Comparison of ENCODE assay signal across 27 cellular contexts in genomic region chr11:43245471-43245870, GRCh38.
"Had no signal": no experiment of that assay in that cellular context is flagged by ENCODE, and none has a peak within 500 bp of the region (broad histone marks: within the 10 kb centered on the region; RNA-seq: fewer than 3 reads in every experiment).

No MANE protein-coding gene starts in this region.

- FAIRE-seq: astrocyte, bronchial epithelial cell, K562, RCC 7860, TTC549 had no signal

- H3K27ac ChIP-seq: PC-9, RWPE1, SK-N-MC had no signal

- H3K4me3 ChIP-seq: K562, PC-9, SK-N-MC had no signal

- DNase-seq: activated CD4-positive, alpha-beta T cell treated with anti-CD3 and anti-CD28 coated beads, Interleukin-2, amount 10 ng/mL, durations not matched to agents 24 days and 14 days; activated CD4-positive, alpha-beta T cell treated with anti-CD3 and anti-CD28 coated beads, Interleukin-2, amount 50 U/mL, for 4 hours; activated CD8-positive, alpha-beta T cell treated with anti-CD3 and anti-CD28 coated beads for 36 hours; activated effector memory CD4-positive, alpha-beta T cell treated with anti-CD3 and anti-CD28 coated beads, Interleukin-2, amount 50 U/mL, for 16 hours; activated naive CD4-positive, alpha-beta T cell; activated naive CD8-positive, alpha-beta T cell treated with anti-CD3 and anti-CD28 coated beads, Interleukin-2, amount 10 ng/mL, durations not matched to agents 7 days and 5 days; activated T-cell treated with anti-CD3 and anti-CD28 coated beads, Interleukin-2, amount 50 U/mL, for 1 hour; activated T-cell treated with anti-CD3 and anti-CD28 coated beads, Interleukin-2, amount 50 U/mL, for 72 hours; caudate nucleus; cerebellar nuclear complex; MV-4-11; NCI-H1092; NCI-H1436 treated with DMSO at 0.1 percent for 48 hours; NCI-H1694 treated with DMSO at 0.1 percent for 48 hours; NCI-H2029; NCI-H345; NCI-H524 treated with DMSO at 0.1 percent for 48 hours; PC-9; Right ventricle myocardium superior; T1000 had no signal
